In genomic region chr10:67603701-67604100, GRCh38 we compare ENCODE assay signal across 25 cellular contexts.
"Had no signal": no experiment of that assay in that cellular context is flagged by ENCODE, and none has a peak within 500 bp of the region (broad histone marks: within the 10 kb centered on the region; RNA-seq: fewer than 3 reads in every experiment).

No MANE protein-coding gene starts in this region.

- H3K9me3 ChIP-seq: gastrocnemius medialis, psoas muscle, suprapubic skin, transverse colon, upper lobe of right lung, uterus had no signal

- H3K27ac ChIP-seq: dorsolateral prefrontal cortex, epithelial cell of prostate, gastrocnemius medialis, psoas muscle, suprapubic skin, transverse colon, upper lobe of right lung, uterus had no signal

- H3K27me3 ChIP-seq: dorsolateral prefrontal cortex, gastrocnemius medialis, suprapubic skin, transverse colon, upper lobe of right lung, uterus had no signal

- H3K4me1 ChIP-seq: suprapubic skin, transverse colon, upper lobe of right lung, uterus had no signal

- ATAC-seq: esophagus mucosa; gastrocnemius medialis; left lobe of liver; naive thymus-derived CD8-positive, alpha-beta T cell; psoas muscle; sciatic nerve; stimulated activated naive B cell treated with anti-CD40 and anti-IgM and Interleukin-4, amounts not matched to agents 10 μg/mL and 1 μg/mL and 100 μg/mL, for 72 hours; upper lobe of right lung had no signal

- FAIRE-seq: colon, kidney had no signal

- DNase-seq: dorsolateral prefrontal cortex; effector CD4-positive, alpha-beta T cell; gastrocnemius medialis; head of caudate nucleus; kidney; mesendoderm; midbrain; naive thymus-derived CD8-positive, alpha-beta T cell; nephron progenitor cell; nucleus accumbens; posterior cingulate gyrus; psoas muscle; retina; stimulated activated CD4-positive, alpha-beta T cell treated with anti-CD3 and anti-CD28 coated beads, Interleukin-2, amount 100 ng/mL, for 24 hours; stimulated activated CD4-positive, alpha-beta T cell treated with anti-CD3 and anti-CD28 coated beads, Interleukin-4, amount 100 ng/mL, for 24 hours; stimulated activated naive B cell treated with anti-CD40 and anti-IgM and Interleukin-4, amounts not matched to agents 10 μg/mL and 1 μg/mL and 100 μg/mL, for 72 hours; transverse colon; upper lobe of right lung; uterus had no signal

- H3K36me3 ChIP-seq: gastrocnemius medialis, suprapubic skin, transverse colon, upper lobe of right lung, uterus had no signal

- H3K4me3 ChIP-seq: dorsolateral prefrontal cortex, gastrocnemius medialis, psoas muscle, suprapubic skin, transverse colon, upper lobe of right lung, uterus had no signal
